In genomic region chr12:110310754-110311153, GRCh38 we compare ENCODE assay signal across 22 cellular contexts. TPM values are rescaled to one million over a fixed set of nuclear protein-coding genes. Genes with fewer than 3 reads are reported as not detected.
A peak's percentile ranks its signal among the peaks of the same experiment; 100 is the strongest.
DNase-seq lines count a peak whose midpoint lies in the region; ATAC-seq, FAIRE-seq and TF ChIP-seq lines count a peak whose summit lies in the region.
"Had no signal": no experiment of that assay in that cellular context is flagged by ENCODE, and none has a peak within 500 bp of the region (broad histone marks: within the 10 kb centered on the region; RNA-seq: fewer than 3 reads in every experiment).

No MANE protein-coding gene starts in this region.

- H3K36me3 ChIP-seq in A673 (ENCODE audit: insufficient read depth, low read length, poor library complexity, severe bottlenecking) (peaks cover 47% of the 10 kb centered on the region), GM12878 (ENCODE audit: control insufficient read depth in 2 of 2, insufficient read depth in 2 of 2, low read length in 1 of 2) (peaks cover 8 to 27% of the 10 kb centered on the region in 2 experiments; a peak in 3 of 4 replicates), HepG2 (replicated peaks in 1 of 2; ENCODE audit: control insufficient read depth in 1 of 2, insufficient read depth in 2 of 2, low read length in 2 of 2) (peaks cover 2 to 35% of the 10 kb centered on the region in 2 experiments; a peak in 4 of 5 replicates)
- peaks cover 5% of the 10 kb centered on the region for H3K36me3 ChIP-seq in CD4-positive, alpha-beta memory T cell (ENCODE audit: insufficient read depth, low read length)

- H3K27ac ChIP-seq in A673 (ENCODE audit: low read depth, low read length, poor library complexity, severe bottlenecking), result peak overlapping the region; percentile 18
- no peak overlapping the region for H3K27ac ChIP-seq in CD4-positive, alpha-beta memory T cell (ENCODE audit: low read depth, low read length)
- no peak overlapping the region for H3K27ac ChIP-seq in GM12878 (ENCODE audit: control insufficient read depth, insufficient read depth)
- peak overlapping the region; percentile 36 for H3K27ac ChIP-seq in HepG2 (ENCODE audit: extremely low read length, insufficient read depth, low read length)
- H3K27ac ChIP-seq: parathyroid adenoma had no signal

- H3K9me3 ChIP-seq in A673 (ENCODE audit: low read depth, low read length, poor library complexity, severe bottlenecking) (no peaks in the 10 kb centered on the region), GM12878 (replicated peaks; ENCODE audit: control insufficient read depth, insufficient read depth, low read length) (no peaks in the 10 kb centered on the region), HepG2 (ENCODE audit: low read length) (no peaks in the 10 kb centered on the region)
- no peaks in the 10 kb centered on the region for H3K9me3 ChIP-seq in CD4-positive, alpha-beta memory T cell (ENCODE audit: control insufficient read depth in 1 of 2, low read length in 2 of 2)
- H3K9me3 ChIP-seq: HAP-1, heart right ventricle had no signal

- CTCF ChIA-PET in A673 (lab: Charles Lee), result no interaction called here
- CTCF ChIA-PET in CD4-positive, alpha-beta memory T cell (lab: Charles Lee; ENCODE audit: partially characterized antibody), result interaction anchor here (1.9 kb wide), 1 partner anchor 32 kb away, joined by 6 read pairs; no protein-coding TSS in a partner anchor
- CTCF ChIA-PET in GM12878 (lab: Yijun Ruan, JAX), result interaction anchor here (0.6 to 1.4 kb wide), 3 partner anchors 11 to 20 kb away, joined by 3 to 5 read pairs (median 3); no protein-coding TSS in a partner anchor
- CTCF ChIA-PET in HepG2 (lab: Yijun Ruan, JAX; ENCODE audit: low intra/inter-chr PET ratio, low total read pairs), result no interaction called here

- peaks cover 23 to 45% of the 10 kb centered on the region in 2 donors for H3K36me3 Mint-ChIP-seq in CD4-positive, alpha-beta memory T cell
- peaks cover 32% of the 10 kb centered on the region for H3K36me3 Mint-ChIP-seq in activated T-helper 1 cell treated with anti-CD3 and anti-CD28 coated beads, Interleukin-12 subunit alpha, Interleukin-12 subunit beta, Interleukin-2, Interleukin-4 antibody, amounts not matched to agents 30 ng/mL and 10 ng/mL and 1 ng/mL, durations not matched to agents 14 hours and 24 hours and 36 hours (ENCODE audit: low read depth)

- H3K4me3 ChIP-seq in A673 (ENCODE audit: low read depth, low read length, poor library complexity, severe bottlenecking), result no peak overlapping the region
- H3K4me3 ChIP-seq in CD4-positive, alpha-beta memory T cell (ENCODE audit: low read length in 2 of 2), result no peak overlapping the region
- no peak overlapping the region for H3K4me3 ChIP-seq in GM12878
- H3K4me3 ChIP-seq in HepG2 (replicated peaks in 1 of 3; ENCODE audit: insufficient read depth in 1 of 3, low read depth in 2 of 3, low read length in 3 of 3), result no peak overlapping the region
- H3K4me3 ChIP-seq: HAP-1, heart right ventricle had no signal

- H3K4me1 ChIP-seq in A673 (ENCODE audit: insufficient read depth, low read length, poor library complexity, severe bottlenecking), result no peaks in the 10 kb centered on the region
- H3K4me1 ChIP-seq in CD4-positive, alpha-beta memory T cell (ENCODE audit: insufficient read depth, low read length), result peaks cover 81% of the 10 kb centered on the region
- H3K4me1 ChIP-seq in GM12878 (ENCODE audit: control insufficient read depth, insufficient read depth, low read length), result peaks cover 22% of the 10 kb centered on the region
- peaks cover 73% of the 10 kb centered on the region for H3K4me1 ChIP-seq in HepG2 (ENCODE audit: insufficient read depth, low read length)
- H3K4me1 ChIP-seq: HAP-1, parathyroid adenoma had no signal

- H2AFZ ChIP-seq in GM12878 (ENCODE audit: control insufficient read depth, low read depth, low read length) (no peak overlapping the region), HepG2 (ENCODE audit: low read length) (no peak overlapping the region)
- H2AFZ ChIP-seq: parathyroid adenoma had no signal

- H3K27me3 Mint-ChIP-seq in CD4-positive, alpha-beta memory T cell, result no peaks in the 10 kb centered on the region
- H3K27me3 Mint-ChIP-seq in activated T-helper 1 cell treated with anti-CD3 and anti-CD28 coated beads, Interleukin-12 subunit alpha, Interleukin-12 subunit beta, Interleukin-2, Interleukin-4 antibody, amounts not matched to agents 30 ng/mL and 10 ng/mL and 1 ng/mL, durations not matched to agents 14 hours and 24 hours and 36 hours (ENCODE audit: insufficient read depth), result no peaks in the 10 kb centered on the region
- H3K27me3 Mint-ChIP-seq: B cell; naive thymus-derived CD4-positive, alpha-beta T cell had no signal

- H3K4me2 ChIP-seq in GM12878 (ENCODE audit: control insufficient read depth, insufficient read depth), result no peak overlapping the region
- no peak overlapping the region for H3K4me2 ChIP-seq in HepG2 (ENCODE audit: low read depth, low read length)

- ATAC-seq in GM12878 (no peak), HepG2 (no peak), GM18519 (IDR thresholded peaks at IDR 0.05; ENCODE audit: low FRiP score, unreplicated experiment) (no peak)
- ATAC-seq: heart right ventricle; naive thymus-derived CD4-positive, alpha-beta T cell had no signal

- no peaks in the 10 kb centered on the region for H3K9me3 Mint-ChIP-seq in CD4-positive, alpha-beta memory T cell
- H3K9me3 Mint-ChIP-seq in activated T-helper 1 cell treated with anti-CD3 and anti-CD28 coated beads, Interleukin-12 subunit alpha, Interleukin-12 subunit beta, Interleukin-2, Interleukin-4 antibody, amounts not matched to agents 30 ng/mL and 10 ng/mL and 1 ng/mL, durations not matched to agents 14 hours and 24 hours and 36 hours, result no peaks in the 10 kb centered on the region
- H3K9me3 Mint-ChIP-seq: activated naive CD4-positive, alpha-beta T cell treated with anti-CD3 and anti-CD28 coated beads, Interleukin-2, amount 50 U/mL, for 72 hours; naive thymus-derived CD4-positive, alpha-beta T cell; T-helper 2 cell treated with Interferon-gamma antibody and Interleukin-4, amounts not matched to agents 5 μg/mL and 100 μg/mL, for 36 hours had no signal

- RAD21 ChIA-PET in GM12878 (lab: Charles Lee; ENCODE audit: unreplicated experiment), result no interaction called here

- no peak for DNase-seq in A673 (ENCODE audit: low spot score)
- no peak for DNase-seq in CD4-positive, alpha-beta memory T cell
- DNase-seq in GM12878 (ENCODE audit: low read depth, low spot score), result no peak
- no peak for DNase-seq in HepG2 (ENCODE audit: low spot score)
- no peak for DNase-seq in activated T-helper 1 cell treated with anti-CD3 and anti-CD28 coated beads, Interleukin-12 subunit alpha, Interleukin-12 subunit beta, Interleukin-2, Interleukin-4 antibody, amounts not matched to agents 30 ng/mL and 10 ng/mL and 1 ng/mL, durations not matched to agents 14 hours and 24 hours and 36 hours (ENCODE audit: low spot score)
- DNase-seq in anterior cingulate cortex (lab: John Stamatoyannopoulos, UW), result no peak
- DNase-seq: activated CD4-positive, CD25-positive, alpha-beta regulatory T cell; activated CD8-positive, alpha-beta memory T cell treated with anti-CD3 and anti-CD28 coated beads, Interleukin-2, amount 50 U/mL, for 48 hours; heart right ventricle; mammary epithelial cell; naive thymus-derived CD4-positive, alpha-beta T cell; NCI-H1930; NCI-H524; stimulated activated CD4-positive, alpha-beta T cell treated with anti-CD3 and anti-CD28 coated beads, Interleukin-2, amount 100 ng/mL, for 24 hours had no signal

- BruUV-seq in A673 (replicated peaks; lab: Mats Ljungman, UMichigan) (TSS peak; percentile 9), GM12878 (replicated peaks; lab: Mats Ljungman, UMichigan) (TSS peak; percentile 27), HepG2 (replicated peaks; lab: Mats Ljungman, UMichigan) (TSS peak; percentile 23)

- WGBS in GM12878 (ENCODE audit: insufficient coverage, insufficient replicate concordance, low lambda C conversion rate, missing lambda C conversion rate), result 100% methylated on average over 1 of the region's 1 CpG
- WGBS in HepG2 (ENCODE audit: low lambda C conversion rate), result 65% methylated on average over 1 of the region's 1 CpG

- no peak for TF ChIP-seq EP300 in GM12878 (IDR thresholded peaks at IDR 0.05; ENCODE audit: borderline replicate concordance in 1 of 2, control insufficient read depth in 1 of 2, low read depth in 2 of 2, low read length in 2 of 2)
- TF ChIP-seq EP300 in HepG2 (IDR thresholded peaks at IDR 0.05; ENCODE audit: low read depth in 2 of 2, low read length in 2 of 2), result no peak
- TF ChIP-seq EP300 in HepG2 (CRISPR knock-in tag; IDR thresholded peaks at IDR 0.05; ENCODE audit: borderline replicate concordance), result no peak

- intact Hi-C loops in A673 (cut with micrococcal nuclease; ENCODE audit: unreplicated experiment), result no loop called here
- intact Hi-C loops in CD4-positive, alpha-beta memory T cell (cut with micrococcal nuclease), result no loop called here
- intact Hi-C loops in GM12878 (cut with micrococcal nuclease; ENCODE audit: unreplicated experiment), result no loop called here
- intact Hi-C loops in HepG2 (cut with micrococcal nuclease; ENCODE audit: unreplicated experiment), result no loop called here
- intact Hi-C loops in activated T-helper 1 cell treated with anti-CD3 and anti-CD28 coated beads, Interleukin-12 subunit alpha, Interleukin-12 subunit beta, Interleukin-2, Interleukin-4 antibody, amounts not matched to agents 30 ng/mL and 10 ng/mL and 1 ng/mL, durations not matched to agents 14 hours and 24 hours and 36 hours (cut with micrococcal nuclease), result no loop called here

- no peak overlapping the region for H3K9ac ChIP-seq in GM12878 (ENCODE audit: control insufficient read depth, insufficient read depth, low read length)
- H3K9ac ChIP-seq in HepG2 (ENCODE audit: insufficient read depth, low read depth, low read length), result no peak overlapping the region
- H3K9ac ChIP-seq: parathyroid adenoma had no signal

- no peak for TF ChIP-seq POLR2A in GM12878 (IDR thresholded peaks at IDR 0.05; ENCODE audit: low read depth, low read length)
- no peak for TF ChIP-seq POLR2A in HepG2 (IDR thresholded peaks at IDR 0.05; ENCODE audit: insufficient read depth in 1 of 2, low read depth in 2 of 2, low read length in 2 of 2)

- in situ Hi-C loops in GM12878 (cut with MboI), result no loop called here
- in situ Hi-C loops in HepG2 (cut with HindIII; ENCODE audit: extremely low pct_ligation_motif_present, low pct_unique_long_range_greater_than_20kb), result no loop called here

- no peaks in the 10 kb centered on the region for H3K27me3 ChIP-seq in A673 (replicated peaks; ENCODE audit: insufficient read depth, low read depth, low read length, poor library complexity)
- no peaks in the 10 kb centered on the region for H3K27me3 ChIP-seq in CD4-positive, alpha-beta memory T cell (ENCODE audit: insufficient read depth, low read length)
- no peaks in the 10 kb centered on the region for H3K27me3 ChIP-seq in GM12878 (replicated peaks in 1 of 2; ENCODE audit: control insufficient read depth in 2 of 2, insufficient read depth in 2 of 2, low read length in 1 of 2)
- H3K27me3 ChIP-seq in HepG2 (ENCODE audit: control insufficient read depth in 1 of 2, insufficient read depth in 2 of 2, low read length in 2 of 2), result no peaks in the 10 kb centered on the region
- H3K27me3 ChIP-seq: heart right ventricle had no signal

- peaks cover 80% of the 10 kb centered on the region for H3K79me2 ChIP-seq in GM12878 (ENCODE audit: control insufficient read depth, insufficient read depth, low read length)
- peaks cover 84% of the 10 kb centered on the region for H3K79me2 ChIP-seq in HepG2 (ENCODE audit: insufficient read depth, low read length)

- H4K20me1 ChIP-seq in GM12878 (ENCODE audit: control insufficient read depth, insufficient read depth), result no peaks in the 10 kb centered on the region; the same call in 1 of the 2 replicates
- peaks cover 14% of the 10 kb centered on the region for H4K20me1 ChIP-seq in HepG2 (ENCODE audit: insufficient read depth, low read length)

- SMC1A ChIA-PET in GM12878 (lab: Charles Lee; ENCODE audit: uncharacterized antibody, unreplicated experiment), result interaction anchor here (1.6 kb wide), 1 partner anchor 145 kb away, joined by 4 read pairs; no protein-coding TSS in a partner anchor

- no peak overlapping the region for H3K4me3 Mint-ChIP-seq in CD4-positive, alpha-beta memory T cell
- H3K4me3 Mint-ChIP-seq in activated T-helper 1 cell treated with anti-CD3 and anti-CD28 coated beads, Interleukin-12 subunit alpha, Interleukin-12 subunit beta, Interleukin-2, Interleukin-4 antibody, amounts not matched to agents 30 ng/mL and 10 ng/mL and 1 ng/mL, durations not matched to agents 14 hours and 24 hours and 36 hours, result no peak overlapping the region
- H3K4me3 Mint-ChIP-seq: B cell; naive thymus-derived CD4-positive, alpha-beta T cell; T-helper 2 cell treated with Interferon-gamma antibody and Interleukin-4, amounts not matched to agents 5 μg/mL and 100 μg/mL, for 36 hours had no signal

- FAIRE-seq in GM12878 (lab: Jason Lieb, UNC) (no peak), HepG2 (lab: Jason Lieb, UNC) (peak; percentile 60)
- FAIRE-seq: bronchial epithelial cell, islet of Langerhans had no signal

- TF ChIP-seq CTCF in A673 (conservative IDR thresholded peaks at IDR 0.05; ENCODE audit: low read depth, low read length), result no peak
- TF ChIP-seq CTCF in GM12878 (IDR thresholded peaks at IDR 0.05 in 2 of 3, conservative IDR thresholded peaks at IDR 0.05 in 1 of 3; ENCODE audit: control insufficient read depth in 2 of 3, extremely low read depth in 1 of 3, insufficient read depth in 1 of 3, low read depth in 3 of 3, low read length in 3 of 3), result no peak
- no peak for TF ChIP-seq CTCF in HepG2 (CRISPR knock-in tag; IDR thresholded peaks at IDR 0.05)

- H3K27ac Mint-ChIP-seq in CD4-positive, alpha-beta memory T cell, result peak overlapping the region in 6 of 7 donors; percentile 36 to 82 (median 69)
- H3K27ac Mint-ChIP-seq in activated T-helper 1 cell treated with anti-CD3 and anti-CD28 coated beads, Interleukin-12 subunit alpha, Interleukin-12 subunit beta, Interleukin-2, Interleukin-4 antibody, amounts not matched to agents 30 ng/mL and 10 ng/mL and 1 ng/mL, durations not matched to agents 14 hours and 24 hours and 36 hours, result no peak overlapping the region
- H3K27ac Mint-ChIP-seq: B cell; T-helper 2 cell treated with Interferon-gamma antibody and Interleukin-4, amounts not matched to agents 5 μg/mL and 100 μg/mL, for 36 hours had no signal

- TF ChIP-seq RAD21 in GM12878 (IDR thresholded peaks at IDR 0.05; ENCODE audit: insufficient read depth, low read depth, low read length), result no peak
- no peak for TF ChIP-seq RAD21 in HepG2 (CRISPR knock-in tag; IDR thresholded peaks at IDR 0.05)

- peaks cover 44 to 77% (median 62%) of the 10 kb centered on the region in 4 donors for H3K4me1 Mint-ChIP-seq in CD4-positive, alpha-beta memory T cell
- H3K4me1 Mint-ChIP-seq in activated T-helper 1 cell treated with anti-CD3 and anti-CD28 coated beads, Interleukin-12 subunit alpha, Interleukin-12 subunit beta, Interleukin-2, Interleukin-4 antibody, amounts not matched to agents 30 ng/mL and 10 ng/mL and 1 ng/mL, durations not matched to agents 14 hours and 24 hours and 36 hours (ENCODE audit: low read depth), result peaks cover 50% of the 10 kb centered on the region

- POLR2A ChIA-PET in A673 (lab: Charles Lee; ENCODE audit: low non-redundant PET), result no interaction called here
- POLR2A ChIA-PET in CD4-positive, alpha-beta memory T cell (lab: Charles Lee; ENCODE audit: partially characterized antibody), result no interaction called here
- POLR2A ChIA-PET in GM12878 (lab: Charles Lee), result no interaction called here
- POLR2A ChIA-PET in HepG2 (lab: Yijun Ruan, JAX), result no interaction called here

RNA-seq across cellular contexts. Expression of gene ATP2A2, which starts 29.7 kb away (rescaled TPM):
- 296 and 333 TPM in 2 replicates for total RNA-seq in A673 (2021)
- total RNA-seq in CD4-positive, alpha-beta memory T cell, result 10 to 100 TPM; 90.4 to 91.0 TPM
- 1 to 10 TPM; 1.8 to 5.5 TPM for polyA plus RNA-seq in CD4-positive, alpha-beta memory T cell
- total RNA-seq in GM12878 (2013; cell fraction: nucleolus; rRNA removed), result 177 and 186 TPM in 2 replicates
- total RNA-seq in GM12878 (2014; rRNA removed), result 74.9 and 80.2 TPM in 2 replicates
- total RNA-seq in GM12878 (2014; rRNA removed; fragmentation: Illumina TruSeq; extraction: Trizol), result 31.7 and 33.3 TPM in 2 replicates
- 120 and 133 TPM in 2 replicates for total RNA-seq in GM12878 (2021)
- polyA plus RNA-seq in GM12878 (2011; ENCODE audit: low read depth), result 57.9 TPM
- polyA plus RNA-seq in GM12878 (2011; rRNA removed), result 25.3 and 35.5 TPM in 2 replicates
- 20.9 and 28.4 TPM in 2 replicates for polyA plus RNA-seq in GM12878 (2011; cell fraction: cytosol; rRNA removed)
- polyA plus RNA-seq in GM12878 (2011; cell fraction: nucleus; rRNA removed), result 107 and 121 TPM in 2 replicates
- 65.9 and 70.6 TPM in 2 replicates for polyA plus RNA-seq in GM12878 (2012)
- 87.0 and 91.5 TPM in 2 replicates for polyA plus RNA-seq in GM12878 (2014; fragmentation: Illumina TruSeq; extraction: Trizol)
- 1 to 10 TPM; 3.7 to 5.1 TPM for polyA plus RNA-seq in GM12878 (2014; fragmentation: Nextera tagmentation; extraction: Ambion mirVana)
- 44.6 and 48.0 TPM in 2 replicates for polyA plus RNA-seq in GM12878 (2014; rRNA removed)
- 10 to 100 TPM; 23.7 to 29.1 TPM for polyA plus RNA-seq in GM12878 (2016; fragmentation: Nextera tagmentation; extraction: Ambion mirVana)
- 53.8 and 71.5 TPM in 2 replicates for polyA minus RNA-seq in GM12878 (2011; rRNA and poly(A)+ RNA removed)
- 29.8 and 34.0 TPM in 2 replicates for polyA minus RNA-seq in GM12878 (2011; cell fraction: cytosol; rRNA and poly(A)+ RNA removed)
- polyA minus RNA-seq in GM12878 (2011; cell fraction: nucleus; rRNA and poly(A)+ RNA removed), result 56.6 and 89.7 TPM in 2 replicates
- total RNA-seq in HepG2 (2016; rRNA removed; fragmentation: Illumina TruSeq; extraction: Trizol), result 79.2 and 85.5 TPM in 2 replicates
- 16.6 and 18.3 TPM in 2 replicates for total RNA-seq in HepG2 (2016; cell fraction: cytosol; rRNA removed; fragmentation: Illumina TruSeq; extraction: Trizol; ENCODE audit: low read depth)
- total RNA-seq in HepG2 (2016; cell fraction: insoluble cytoplasmic fraction; rRNA removed; fragmentation: Illumina TruSeq; extraction: Trizol), result 64.3 and 88.8 TPM in 2 replicates
- 50.1 and 58.3 TPM in 2 replicates for total RNA-seq in HepG2 (2016; cell fraction: membrane; rRNA removed; fragmentation: Illumina TruSeq; extraction: Trizol)
- 162 and 186 TPM in 2 replicates for total RNA-seq in HepG2 (2016; cell fraction: nucleus; rRNA removed; fragmentation: Illumina TruSeq; extraction: Trizol)
- polyA plus RNA-seq in HepG2 (2011; rRNA removed), result 35.4 and 40.8 TPM in 2 replicates
- 19.8 and 24.8 TPM in 2 replicates for polyA plus RNA-seq in HepG2 (2011; cell fraction: cytosol; rRNA removed)
- 106 and 112 TPM in 2 replicates for polyA plus RNA-seq in HepG2 (2011; cell fraction: nucleus; rRNA removed)
- 95.4 and 109 TPM in 2 replicates for polyA plus RNA-seq in HepG2 (2012)
- 7.7 and 8.0 TPM in 2 replicates for polyA plus RNA-seq in HepG2 (2016; cell fraction: cytosol; fragmentation: Illumina TruSeq; extraction: Trizol; ENCODE audit: low read depth)
- 52.2 and 68.9 TPM in 2 replicates for polyA plus RNA-seq in HepG2 (2016; cell fraction: insoluble cytoplasmic fraction; fragmentation: Illumina TruSeq; extraction: Trizol; ENCODE audit: low read depth)
- polyA plus RNA-seq in HepG2 (2016; cell fraction: membrane; fragmentation: Illumina TruSeq; extraction: Trizol; ENCODE audit: low read depth), result 23.7 and 31.5 TPM in 2 replicates
- 193 and 199 TPM in 2 replicates for polyA plus RNA-seq in HepG2 (2016; cell fraction: nucleus; fragmentation: Illumina TruSeq; extraction: Trizol; ENCODE audit: insufficient read depth, low read depth)
- polyA minus RNA-seq in HepG2 (2011; rRNA and poly(A)+ RNA removed; ENCODE audit: low replicate concordance), result 88.2 and 101 TPM in 2 replicates
- 63.9 and 75.1 TPM in 2 replicates for polyA minus RNA-seq in HepG2 (2011; cell fraction: cytosol; rRNA and poly(A)+ RNA removed)
- polyA minus RNA-seq in HepG2 (2011; cell fraction: nucleus; rRNA and poly(A)+ RNA removed), result 126 and 131 TPM in 2 replicates
- 208 and 211 TPM in 2 replicates for total RNA-seq in activated T-helper 1 cell treated with anti-CD3 and anti-CD28 coated beads, Interleukin-12 subunit alpha, Interleukin-12 subunit beta, Interleukin-2, Interleukin-4 antibody, amounts not matched to agents 30 ng/mL and 10 ng/mL and 1 ng/mL, durations not matched to agents 14 hours and 24 hours and 36 hours

Comparison
In these comparisons a context has a peak if more than half of its experiments do, and no peak if none do; other contexts are left out.
1. H3K27ac ChIP-seq: peak in A673 (single experiment) and HepG2 (single experiment); none in CD4-positive, alpha-beta memory T cell (single experiment) and GM12878 (single experiment).
2. CTCF ChIA-PET loops: an anchor here in CD4-positive, alpha-beta memory T cell (1.9 kb wide) and GM12878 (0.6 to 1.4 kb wide); none called in A673 and HepG2.